ENCODE assay signal across 6 cellular contexts in the genomic region with DNA sequence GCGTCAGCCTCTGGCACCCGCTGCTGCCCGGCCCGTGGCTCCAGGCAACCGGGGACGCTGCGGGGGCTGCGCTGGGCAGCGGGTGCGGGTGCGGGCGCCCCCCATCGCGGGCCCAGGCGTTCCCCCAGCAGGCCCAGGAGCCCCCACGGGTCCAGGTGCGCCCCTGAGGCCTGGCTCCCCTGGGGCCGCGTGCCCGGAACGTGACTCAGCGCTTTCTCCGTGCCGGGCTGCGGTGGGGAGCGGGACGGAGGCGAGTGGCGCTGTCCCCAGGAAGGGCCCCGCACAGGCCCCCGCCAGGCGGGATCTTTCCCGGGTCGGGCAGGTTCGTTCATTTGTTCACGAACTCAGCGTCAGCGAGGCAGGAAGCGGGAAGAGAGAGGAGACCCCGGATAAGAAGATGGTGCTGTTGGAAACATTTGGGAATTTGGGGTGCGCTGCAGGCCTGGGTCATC. TPM values are rescaled to one million over a fixed set of nuclear protein-coding genes. Genes with fewer than 3 reads are reported as not detected.
DNase-seq lines count a peak whose midpoint lies in the region; ATAC-seq and TF ChIP-seq lines count a peak whose summit lies in the region.

No MANE protein-coding gene starts in this region.

- TF ChIP-seq CTCF in foreskin keratinocyte (conservative IDR thresholded peaks at IDR 0.05): no peak

- intact Hi-C loops in activated CD4-positive, alpha-beta T cell treated with anti-CD3 and anti-CD28 coated beads for 36 hours (cut with DNase I, micrococcal nuclease): loop anchor here (1.0 to 5.0 kb wide), 5 partner anchors 59 to 177 kb away; no protein-coding TSS in a partner anchor

- no peaks in the 10 kb centered on the region for H3K36me3 Mint-ChIP-seq in activated CD4-positive, alpha-beta T cell treated with anti-CD3 and anti-CD28 coated beads for 36 hours (ENCODE audit: low read depth)

- no peaks in the 10 kb centered on the region for H3K9me3 Mint-ChIP-seq in activated CD4-positive, alpha-beta T cell treated with anti-CD3 and anti-CD28 coated beads for 36 hours (ENCODE audit: low read depth)

- H3K27me3 ChIP-seq in foreskin keratinocyte (peaks cover 5% of the 10 kb centered on the region), subcutaneous abdominal adipose tissue (ENCODE audit: control insufficient read depth in 5 of 5, insufficient read depth in 4 of 5, low read length in 5 of 5) (no peaks in the 10 kb centered on the region)

- H3K36me3 ChIP-seq in subcutaneous abdominal adipose tissue (ENCODE audit: control insufficient read depth in 5 of 5, insufficient read depth in 5 of 5, low read length in 5 of 5): no peaks in the 10 kb centered on the region

- H3K9ac ChIP-seq in subcutaneous abdominal adipose tissue (ENCODE audit: low read length in 5 of 5): peak overlapping the region in 4 of 5 donors; percentile 53 to 76 (median 72)

- CTCF ChIA-PET in activated CD4-positive, alpha-beta T cell treated with anti-CD3 and anti-CD28 coated beads for 36 hours (lab: Charles Lee): interaction anchor here (0.6 to 10.1 kb wide), 15 partner anchors 24 to 181 kb away, joined by 3 to 150 read pairs (median 5); no protein-coding TSS in a partner anchor

- H3K27ac ChIP-seq in foreskin keratinocyte (no peak overlapping the region), subcutaneous abdominal adipose tissue (ENCODE audit: low read depth, low read length) (no peak overlapping the region)

- no peaks in the 10 kb centered on the region for H3K4me1 ChIP-seq in foreskin keratinocyte
- H3K4me1 ChIP-seq in subcutaneous abdominal adipose tissue (ENCODE audit: control insufficient read depth in 5 of 5, insufficient read depth in 5 of 5, low read length in 5 of 5): peaks cover 0 to 20% (median 16%) of the 10 kb centered on the region in 5 donors

- no peak overlapping the region for H3K4me3 Mint-ChIP-seq in activated CD4-positive, alpha-beta T cell treated with anti-CD3 and anti-CD28 coated beads for 36 hours

- H3K27ac Mint-ChIP-seq in activated CD4-positive, alpha-beta T cell treated with anti-CD3 and anti-CD28 coated beads for 36 hours: peak overlapping the region; percentile 80

- no peaks in the 10 kb centered on the region for H3K9me3 ChIP-seq in subcutaneous abdominal adipose tissue (ENCODE audit: control insufficient read depth in 5 of 5, low read length in 5 of 5)

- peaks cover 14% of the 10 kb centered on the region for H3K4me1 Mint-ChIP-seq in activated CD4-positive, alpha-beta T cell treated with anti-CD3 and anti-CD28 coated beads for 36 hours

- DNase-seq in activated CD4-positive, alpha-beta T cell treated with anti-CD3 and anti-CD28 coated beads for 36 hours: peak; percentile 61
- DNase-seq in activated CD4-positive, alpha-beta T cell treated with anti-CD3 and anti-CD28 coated beads, Interleukin-2, amount 50 U/mL, for 1 hour: no peak
- DNase-seq in foreskin keratinocyte (no peak), NCI-H446 treated with DMSO at 0.1 percent for 48 hours (lab: John Stamatoyannopoulos, UW) (no peak), NCI-H187 (lab: John Stamatoyannopoulos, UW) (no peak)

- peak; percentile 20 for ATAC-seq in activated CD4-positive, alpha-beta T cell treated with anti-CD3 and anti-CD28 coated beads for 36 hours
- ATAC-seq in foreskin keratinocyte: peak; percentile 41

- no peaks in the 10 kb centered on the region for H3K27me3 Mint-ChIP-seq in activated CD4-positive, alpha-beta T cell treated with anti-CD3 and anti-CD28 coated beads for 36 hours

- H3K4me3 ChIP-seq in subcutaneous abdominal adipose tissue (ENCODE audit: low read depth in 1 of 5, low read length in 5 of 5): peak overlapping the region in 4 of 5 donors; percentile 48 to 67 (median 57)

- POLR2A ChIA-PET in activated CD4-positive, alpha-beta T cell treated with anti-CD3 and anti-CD28 coated beads for 36 hours (lab: Charles Lee): interaction anchor here (0.8 to 1.5 kb wide), 4 partner anchors 60 to 153 kb away, joined by 3 to 5 read pairs (median 4); no protein-coding TSS in a partner anchor

RNA-seq across cellular contexts. Expression of a gene that starts 18.4 kb away (rescaled TPM):
- 10 to 100 TPM; 73.0 to 77.0 TPM for total RNA-seq in activated CD4-positive, alpha-beta T cell treated with anti-CD3 and anti-CD28 coated beads for 36 hours
- 69.5 and 71.2 TPM in 2 replicates for total RNA-seq in foreskin keratinocyte
- polyA plus RNA-seq in foreskin keratinocyte: 43.3 and 46.0 TPM in 2 replicates

RNA-seq across cellular contexts. Expression of a gene that starts 19.1 kb away (rescaled TPM):
- total RNA-seq in activated CD4-positive, alpha-beta T cell treated with anti-CD3 and anti-CD28 coated beads for 36 hours: under 1 TPM; 0.47 to 0.53 TPM
- 0.11 and 0.14 TPM in 2 replicates for total RNA-seq in foreskin keratinocyte
- 0.11 and 0.12 TPM in 2 replicates for polyA plus RNA-seq in foreskin keratinocyte

RNA-seq across cellular contexts. Expression of a gene that starts 43.0 kb away (rescaled TPM):
- total RNA-seq in activated CD4-positive, alpha-beta T cell treated with anti-CD3 and anti-CD28 coated beads for 36 hours: 1 to 10 TPM; 4.8 to 5.4 TPM
- total RNA-seq in foreskin keratinocyte: not detected in 2 replicates
- polyA plus RNA-seq in foreskin keratinocyte: 0.07 and 0.11 TPM in 2 replicates

RNA-seq across cellular contexts. Expression of a gene that starts 47.4 kb away (rescaled TPM):
- 1 to 10 TPM; 5.9 to 6.4 TPM for total RNA-seq in activated CD4-positive, alpha-beta T cell treated with anti-CD3 and anti-CD28 coated beads for 36 hours
- total RNA-seq in foreskin keratinocyte: 0.07 TPM in 1 of 2 replicates, not detected in the other
- 0.06 and 0.12 TPM in 2 replicates for polyA plus RNA-seq in foreskin keratinocyte

RNA-seq across cellular contexts. Expression of a gene that starts 49.6 kb away (rescaled TPM):
- 100 to 1,000 TPM; 151 to 174 TPM for total RNA-seq in activated CD4-positive, alpha-beta T cell treated with anti-CD3 and anti-CD28 coated beads for 36 hours
- total RNA-seq in foreskin keratinocyte: 75.9 and 76.7 TPM in 2 replicates
- 70.5 and 78.4 TPM in 2 replicates for polyA plus RNA-seq in foreskin keratinocyte
